In genomic region chrX:153948847-153949819, GRCh38 we compare ENCODE assay signal across 12 cellular contexts. TPM values are rescaled to one million over a fixed set of nuclear protein-coding genes. Genes with fewer than 3 reads are reported as not detected.
DNase-seq lines count a peak whose midpoint lies in the region; ATAC-seq and TF ChIP-seq lines count a peak whose summit lies in the region.
"Had no signal": no experiment of that assay in that cellular context is flagged by ENCODE, and none has a peak within 500 bp of the region (broad histone marks: within the 10 kb centered on the region; RNA-seq: fewer than 3 reads in every experiment).

No MANE protein-coding gene starts in this region.

- no peaks in the 10 kb centered on the region for H3K27me3 Mint-ChIP-seq in endodermal cell (ENCODE audit: insufficient read depth)
- no peaks in the 10 kb centered on the region for H3K27me3 Mint-ChIP-seq in progenitor cell of endocrine pancreas

- CTCF ChIA-PET in PC-3 (lab: Charles Lee), result no interaction called here

- BruUV-seq in PC-3 (replicated peaks; lab: Mats Ljungman, UMichigan), result TSS peak; percentile 36

- H3K36me3 Mint-ChIP-seq in endodermal cell (ENCODE audit: low read depth) (peaks cover 56% of the 10 kb centered on the region), progenitor cell of endocrine pancreas (ENCODE audit: insufficient read depth) (peaks cover 27% of the 10 kb centered on the region)

- H3K4me1 ChIP-seq in PC-3 (ENCODE audit: insufficient read depth, low read length), result no peaks in the 10 kb centered on the region
- no peaks in the 10 kb centered on the region for H3K4me1 ChIP-seq in endodermal cell (ENCODE audit: control insufficient read depth, insufficient read depth, low read length)

- TF ChIP-seq CTCF in PC-3 (conservative IDR thresholded peaks at IDR 0.05; ENCODE audit: low read depth, low read length) (no peak), endodermal cell (conservative IDR thresholded peaks at IDR 0.05) (no peak), progenitor cell of endocrine pancreas (IDR thresholded peaks at IDR 0.05; ENCODE audit: unreplicated experiment) (no peak), foreskin fibroblast (IDR thresholded peaks at IDR 0.05; ENCODE audit: low read depth, low read length) (no peak)

- H3K27me3 ChIP-seq in PC-3 (ENCODE audit: low read length) (no peaks in the 10 kb centered on the region), endodermal cell (ENCODE audit: control insufficient read depth, insufficient read depth, low read length, poor library complexity, severe bottlenecking) (no peaks in the 10 kb centered on the region)

- H3K9me3 ChIP-seq in PC-3 (ENCODE audit: low read length), result no peaks in the 10 kb centered on the region
- no peaks in the 10 kb centered on the region for H3K9me3 ChIP-seq in endodermal cell (ENCODE audit: control insufficient read depth, low read length)

- H3K9me3 Mint-ChIP-seq in endodermal cell, result peaks cover 3% of the 10 kb centered on the region
- no peaks in the 10 kb centered on the region for H3K9me3 Mint-ChIP-seq in progenitor cell of endocrine pancreas (ENCODE audit: low read depth)

- peaks cover 28% of the 10 kb centered on the region for H3K36me3 ChIP-seq in PC-3 (ENCODE audit: low read depth, low read length)
- H3K36me3 ChIP-seq in endodermal cell (ENCODE audit: control insufficient read depth, insufficient read depth, low read length), result peaks cover 25% of the 10 kb centered on the region

- H3K27ac ChIP-seq in PC-3 (ENCODE audit: low read length) (no peak overlapping the region), endodermal cell (ENCODE audit: low read depth, low read length) (peak overlapping the region; percentile 80)

- WGBS in endodermal cell (ENCODE audit: insufficient coverage in 1 of 2, insufficient read length in 1 of 2), 2 experiments, result 80 to 81% methylated on average over 1 to 26 of the region's 30 CpGs

- no peaks in the 10 kb centered on the region for H3F3A ChIP-seq in PC-3 (ENCODE audit: low read length, unreplicated experiment)

- H3K79me2 ChIP-seq in PC-3 (ENCODE audit: low read length), result no peaks in the 10 kb centered on the region

- H3K4me3 Mint-ChIP-seq in endodermal cell (no peak overlapping the region), progenitor cell of endocrine pancreas (ENCODE audit: low read depth) (no peak overlapping the region)

- H3K9ac ChIP-seq in PC-3 (ENCODE audit: low read length), result no peak overlapping the region
- no peak overlapping the region for H3K9ac ChIP-seq in endodermal cell (ENCODE audit: extremely low read depth, low read length, poor library complexity, severe bottlenecking)

- DNase-seq in GDM1 (lab: John Stamatoyannopoulos, UW), result peak; percentile 62
- DNase-seq in PC-3, result no peak
- DNase-seq in endodermal cell, result no peak
- DNase-seq in progenitor cell of endocrine pancreas (ENCODE audit: low spot score, unreplicated experiment), result no peak
- DNase-seq in left colon, result no peak
- DNase-seq in hypothalamus (lab: John Stamatoyannopoulos, UW), result no peak
- DNase-seq in foreskin fibroblast, result no peak
- no peak for DNase-seq in stimulated activated CD4-positive, alpha-beta T cell treated with anti-CD3 and anti-CD28 coated beads, Interleukin-15, amount 100 ng/mL, for 24 hours
- DNase-seq: activated CD4-positive, alpha-beta T cell treated with anti-CD3 and anti-CD28 coated beads for 4 hours; islet precursor cell; NCI-H510A; SHP77 treated with DMSO at 0.1 percent for 48 hours had no signal

- peak overlapping the region; percentile 86 for H3K27ac Mint-ChIP-seq in endodermal cell
- peak overlapping the region; percentile 62 for H3K27ac Mint-ChIP-seq in progenitor cell of endocrine pancreas

- H3K4me3 ChIP-seq in PC-3 (ENCODE audit: low read length) (no peak overlapping the region), endodermal cell (ENCODE audit: low read length) (no peak overlapping the region), foreskin fibroblast (ENCODE audit: low read depth in 1 of 2, low read length in 2 of 2) (no peak overlapping the region)

- H3K4me1 Mint-ChIP-seq in endodermal cell (peaks cover 7% of the 10 kb centered on the region), progenitor cell of endocrine pancreas (ENCODE audit: low read depth) (peaks cover 4% of the 10 kb centered on the region)

- intact Hi-C loops in PC-3 (cut with micrococcal nuclease), result no loop called here
- intact Hi-C loops in left colon (cut with DNase I, micrococcal nuclease), result no loop called here

- H3K9me2 ChIP-seq in PC-3 (replicated peaks; ENCODE audit: low read length), result no peaks in the 10 kb centered on the region

- POLR2A ChIA-PET in PC-3 (lab: Charles Lee; ENCODE audit: unreplicated experiment), result no interaction called here

- no peak for ATAC-seq in PC-3
- ATAC-seq in left colon, result no peak

- no peak overlapping the region for H2AFZ ChIP-seq in PC-3 (ENCODE audit: low read length)

- H4K20me1 ChIP-seq in PC-3 (ENCODE audit: low read length), result no peaks in the 10 kb centered on the region

- H3K4me2 ChIP-seq in PC-3 (ENCODE audit: low read length), result no peak overlapping the region

RNA-seq across cellular contexts. Expression of gene RENBP, which starts 4.7 kb away (rescaled TPM):
- total RNA-seq in PC-3 (2014; rRNA removed) (3.7 TPM in 1 of 2 replicates, not detected in the other), endodermal cell (10 to 100 TPM; 12.0 to 17.5 TPM), progenitor cell of endocrine pancreas (2.5 and 3.3 TPM in 2 replicates), left colon (1 to 10 TPM; 3.8 to 8.6 TPM)
- polyA plus RNA-seq in endodermal cell (2013, experiment 1 of 2), result 9.5 TPM
- polyA plus RNA-seq in endodermal cell (2013, experiment 2 of 2), result 7.5 TPM

RNA-seq across cellular contexts. Expression of gene NAA10, which starts 14.3 kb away (rescaled TPM):
- total RNA-seq in PC-3 (2014; rRNA removed) (169 and 172 TPM in 2 replicates), endodermal cell (10 to 100 TPM; 91.6 to 99.3 TPM), progenitor cell of endocrine pancreas (85.3 and 86.3 TPM in 2 replicates), left colon (10 to 100 TPM; 52.7 to 68.0 TPM)
- polyA plus RNA-seq in endodermal cell (2013, experiment 1 of 2), result 99.4 TPM
- 86.3 TPM for polyA plus RNA-seq in endodermal cell (2013, experiment 2 of 2)

RNA-seq across cellular contexts. Expression of gene HCFC1, which starts 22.5 kb away (rescaled TPM):
- total RNA-seq in PC-3 (2014; rRNA removed) (66.9 and 94.0 TPM in 2 replicates), endodermal cell (100 to 1,000 TPM in 1 of 2 donors, 10 to 100 TPM in 1; 93.4 to 112 TPM), progenitor cell of endocrine pancreas (105 and 121 TPM in 2 replicates), left colon (10 to 100 TPM; 31.9 to 47.9 TPM)
- 60.4 TPM for polyA plus RNA-seq in endodermal cell (2013, experiment 1 of 2)
- polyA plus RNA-seq in endodermal cell (2013, experiment 2 of 2), result 63.4 TPM

RNA-seq across cellular contexts. Expression of gene ARHGAP4, which starts 23.1 kb away (rescaled TPM):
- total RNA-seq in PC-3 (2014; rRNA removed) (4.0 and 4.6 TPM in 2 replicates), endodermal cell (10 to 100 TPM; 56.0 to 65.0 TPM), progenitor cell of endocrine pancreas (16.4 and 16.7 TPM in 2 replicates), left colon (10 to 100 TPM; 26.6 to 35.5 TPM)
- 10.5 TPM for polyA plus RNA-seq in endodermal cell (2013, experiment 1 of 2)
- polyA plus RNA-seq in endodermal cell (2013, experiment 2 of 2), result 10.0 TPM

RNA-seq across cellular contexts. Expression of gene TMEM187, which starts 23.4 kb away (rescaled TPM):
- 10.6 and 12.4 TPM in 2 replicates for total RNA-seq in PC-3 (2014; rRNA removed)
- 1 to 10 TPM; 4.8 to 8.1 TPM for total RNA-seq in endodermal cell
- 4.8 TPM for polyA plus RNA-seq in endodermal cell (2013, experiment 1 of 2)
- 5.3 TPM for polyA plus RNA-seq in endodermal cell (2013, experiment 2 of 2)
- 10.2 and 11.7 TPM in 2 replicates for total RNA-seq in progenitor cell of endocrine pancreas
- 1 to 10 TPM; 8.4 to 9.9 TPM for total RNA-seq in left colon
